Comparison of ENCODE assay signal across 8 cellular contexts in genomic region chr22:28594784-28595324, GRCh38.
DNase-seq lines count a peak whose midpoint lies in the region; ATAC-seq and TF ChIP-seq lines count a peak whose summit lies in the region.

No MANE protein-coding gene starts in this region.

- no peak overlapping the region for H3K9ac ChIP-seq in OCI-LY3 (ENCODE audit: low read length)

- H3K79me2 ChIP-seq in OCI-LY3 (ENCODE audit: low read length), result no peaks in the 10 kb centered on the region

- intact Hi-C loops in lower lobe of right lung (cut with DNase I), result loop anchor here (5.0 to 10.0 kb wide), 3 partner anchors 237 to 570 kb away; no protein-coding TSS in a partner anchor

- no peak overlapping the region for H3K4me2 ChIP-seq in OCI-LY3 (ENCODE audit: low read length)

- H3K27ac ChIP-seq in OCI-LY3 (ENCODE audit: low read length), result no peak overlapping the region
- H3K27ac ChIP-seq in coronary artery, result no peak overlapping the region
- no peak overlapping the region for H3K27ac ChIP-seq in lower lobe of right lung

- H3K4me3 ChIP-seq in OCI-LY3 (ENCODE audit: low read length) (no peak overlapping the region), coronary artery (no peak overlapping the region), lower lobe of right lung (no peak overlapping the region)

- H3K27me3 ChIP-seq in OCI-LY3 (ENCODE audit: low read depth, low read length) (no peaks in the 10 kb centered on the region), lower lobe of right lung (ENCODE audit: low read depth) (no peaks in the 10 kb centered on the region)

- no peaks in the 10 kb centered on the region for H4K20me1 ChIP-seq in OCI-LY3 (ENCODE audit: insufficient read depth, low read length)

- H3K9me3 ChIP-seq in OCI-LY3 (ENCODE audit: insufficient read depth, low read length) (no peaks in the 10 kb centered on the region), lower lobe of right lung (no peaks in the 10 kb centered on the region)

- no peaks in the 10 kb centered on the region for H3K36me3 ChIP-seq in OCI-LY3 (replicated peaks; ENCODE audit: low read depth, low read length)
- H3K36me3 ChIP-seq in lower lobe of right lung, result no peaks in the 10 kb centered on the region

- H3K4me1 ChIP-seq in OCI-LY3 (ENCODE audit: low read length), result peaks cover 3% of the 10 kb centered on the region; the same call in 1 of the 2 replicates
- no peaks in the 10 kb centered on the region for H3K4me1 ChIP-seq in lower lobe of right lung

- DNase-seq in DMS53 treated with DMSO at 0.1 percent for 48 hours (lab: John Stamatoyannopoulos, UW; ENCODE audit: unreplicated experiment) (peak; percentile 0), KG1 (lab: John Stamatoyannopoulos, UW) (peak; percentile 48), coronary artery (ENCODE audit: low spot score) (no peak), lower lobe of right lung (no peak)

- TF ChIP-seq CTCF in OCI-LY3 (IDR thresholded peaks at IDR 0.05; ENCODE audit: low read depth, low read length), result peak; percentile 88
- TF ChIP-seq CTCF in coronary artery (IDR thresholded peaks at IDR 0.05), result peak; percentile 65
- peak; percentile 74 for TF ChIP-seq CTCF in lower lobe of right lung (IDR thresholded peaks at IDR 0.05)

- ATAC-seq in lower lobe of right lung (peak; percentile 85 to 87), HG03139 (IDR thresholded peaks at IDR 0.05; ENCODE audit: unreplicated experiment) (no peak), HG02571 (IDR thresholded peaks at IDR 0.05; ENCODE audit: unreplicated experiment) (no peak), HG03439 (IDR thresholded peaks at IDR 0.05; ENCODE audit: unreplicated experiment) (no peak)

- H2AFZ ChIP-seq in OCI-LY3 (ENCODE audit: low read depth, low read length), result no peak overlapping the region

Comparison
In these comparisons a context has a peak if more than half of its experiments do, and no peak if none do; other contexts are left out.
1. DNase-seq: peak in DMS53 treated with DMSO at 0.1 percent for 48 hours (single experiment) and KG1 (single experiment); none in coronary artery (single experiment) and lower lobe of right lung (single experiment).
2. ATAC-seq: peak in lower lobe of right lung (2 of 2); none in HG03139 (single experiment), HG02571 (single experiment) and HG03439 (single experiment).
3. Peak in every context shown above with its lines, with median percentiles within 50 percentile points of each other: CTCF ChIP-seq.